Comparison of ENCODE assay signal across 8 cellular contexts in the genomic region with DNA sequence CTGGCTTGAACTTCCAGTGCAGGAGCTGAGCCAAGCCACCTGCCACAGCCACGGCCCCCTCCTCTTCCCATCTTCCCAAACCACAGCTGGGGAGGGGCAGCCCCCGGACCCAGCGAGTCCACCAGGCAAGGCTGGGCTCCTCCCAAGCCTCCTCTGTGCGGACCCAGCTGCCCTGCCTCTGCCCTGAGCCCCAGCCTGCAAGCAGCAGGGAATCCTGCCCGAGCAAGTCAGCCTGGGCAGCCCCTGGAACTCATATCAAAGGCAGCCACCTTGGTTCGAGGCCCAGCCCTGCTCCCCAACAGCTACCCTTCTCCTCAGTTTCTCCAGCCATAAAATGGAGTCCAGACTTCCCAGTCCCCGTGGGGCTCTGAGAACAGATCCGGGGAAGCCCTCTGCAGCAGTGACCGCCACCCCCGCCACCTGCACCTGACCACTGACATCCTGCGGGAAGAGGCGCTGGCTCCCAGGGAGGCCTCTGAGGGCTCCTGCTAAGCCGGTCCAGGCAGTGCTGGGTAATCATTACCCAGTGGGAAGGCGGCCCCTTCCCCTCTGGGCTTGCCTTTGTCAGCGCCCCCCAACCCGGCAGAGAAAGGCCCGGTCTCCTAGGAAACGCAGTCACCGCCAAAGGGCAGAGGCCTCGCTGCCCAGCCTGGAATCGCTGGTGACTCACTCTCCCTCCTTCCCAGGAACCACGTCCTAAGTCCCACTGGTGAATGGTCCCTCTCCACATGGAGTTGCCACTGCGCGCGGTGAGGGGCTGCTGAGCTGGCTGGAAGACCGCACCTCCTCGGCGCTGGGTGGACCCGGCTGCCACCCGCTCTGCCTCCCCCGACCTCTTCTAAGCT. TPM values are rescaled to one million over a fixed set of nuclear protein-coding genes. Genes with fewer than 3 reads are reported as not detected.
DNase-seq lines count a peak whose midpoint lies in the region; ATAC-seq, FAIRE-seq and TF ChIP-seq lines count a peak whose summit lies in the region.

No MANE protein-coding gene starts in this region.

- peak overlapping the region; percentile 91 for H3K4me3 Mint-ChIP-seq in glutamatergic neuron (ENCODE audit: unreplicated experiment)

- no peak for TF ChIP-seq POLR2A in erythroblast (IDR thresholded peaks at IDR 0.05; ENCODE audit: low read length)

- FAIRE-seq in pancreas (lab: Jason Lieb, UNC) = no peak

- no peaks in the 10 kb centered on the region for H3K27me3 ChIP-seq in WERI-Rb-1 (ENCODE audit: insufficient read depth, low read depth, severe bottlenecking)
- no peaks in the 10 kb centered on the region for H3K27me3 ChIP-seq in pancreas

- intact Hi-C loops in pancreas (cut with DNase I) = loop anchor here in 2 of 3 donors (10.0 kb wide), 2 partner anchors 196 to 456 kb away; a partner anchor contains a TSS

- no peaks in the 10 kb centered on the region for H3K9me3 ChIP-seq in WERI-Rb-1 (ENCODE audit: severe bottlenecking)
- no peaks in the 10 kb centered on the region for H3K9me3 ChIP-seq in pancreas

- no peaks in the 10 kb centered on the region for H3K36me3 Mint-ChIP-seq in glutamatergic neuron (ENCODE audit: unreplicated experiment)

- H3K27ac Mint-ChIP-seq in glutamatergic neuron (ENCODE audit: unreplicated experiment) = peak overlapping the region; percentile 90

- peaks cover 5% of the 10 kb centered on the region for H3K27me3 Mint-ChIP-seq in glutamatergic neuron (ENCODE audit: unreplicated experiment)

- H3K4me1 ChIP-seq in pancreas = peaks cover 9 to 23% (median 20%) of the 10 kb centered on the region in 3 donors

- peak; percentile 51 to 66 (median 62) for ATAC-seq in pancreas
- no peak for ATAC-seq in HG03280 (IDR thresholded peaks at IDR 0.05; ENCODE audit: unreplicated experiment)

- H3K9me3 Mint-ChIP-seq in glutamatergic neuron (ENCODE audit: unreplicated experiment) = peaks cover 16% of the 10 kb centered on the region

- 6 to 8% methylated on average over 23 to 31 of the region's 31 CpGs for WGBS in pancreas, 2 donors

- H3K27ac ChIP-seq in 22Rv1 = peak overlapping the region; percentile 84
- H3K27ac ChIP-seq in WERI-Rb-1 = peak overlapping the region; percentile 86
- peak overlapping the region; percentile 84 to 91 (median 87) for H3K27ac ChIP-seq in pancreas

- peaks cover 6% of the 10 kb centered on the region for H3K36me3 ChIP-seq in WERI-Rb-1
- H3K36me3 ChIP-seq in pancreas = no peaks in the 10 kb centered on the region

- DNase-seq in H4 (ENCODE audit: low spot score) = peak; percentile 44
- DNase-seq in WERI-Rb-1 = peak; percentile 55
- no peak for DNase-seq in glutamatergic neuron
- peak; percentile 83 to 94 (median 90) for DNase-seq in pancreas
- DNase-seq in NCI-H510A treated with DMSO at 0.1 percent for 48 hours (lab: John Stamatoyannopoulos, UW) = no peak
- no peak for DNase-seq in erythroblast (lab: John Stamatoyannopoulos, UW)

- TF ChIP-seq CTCF in 22Rv1 (IDR thresholded peaks at IDR 0.05) (no peak), WERI-Rb-1 (IDR thresholded peaks at IDR 0.05; ENCODE audit: low read depth, low read length) (no peak), glutamatergic neuron (IDR thresholded peaks at IDR 0.05; ENCODE audit: partially characterized antibody, unreplicated experiment) (no peak), pancreas (IDR thresholded peaks at IDR 0.05) (no peak)

- peaks cover 36% of the 10 kb centered on the region for H3K4me1 Mint-ChIP-seq in glutamatergic neuron (ENCODE audit: low read depth, unreplicated experiment)

- peak overlapping the region; percentile 65 for H3K4me3 ChIP-seq in WERI-Rb-1 (ENCODE audit: low read depth, low read length)
- H3K4me3 ChIP-seq in pancreas = peak overlapping the region; percentile 68 to 80 (median 74)

RNA-seq across cellular contexts. Expression of a gene that starts 1.5 kb away (rescaled TPM):
- total RNA-seq in H4 (2014; rRNA removed; shearing (Covaris generic)) = 4.5 and 6.1 TPM in 2 replicates
- total RNA-seq in glutamatergic neuron (ENCODE audit: unreplicated experiment) (270 TPM), pancreas (10 to 100 TPM; 25.7 to 41.0 (median 34.4) TPM)
- 10 to 100 TPM; 20.5 to 35.1 TPM for polyA plus RNA-seq in pancreas

RNA-seq across cellular contexts. Expression of a gene that starts 34.7 kb away (rescaled TPM):
- total RNA-seq in H4 (2014; rRNA removed; shearing (Covaris generic)) = 23.1 and 26.4 TPM in 2 replicates
- total RNA-seq in glutamatergic neuron (ENCODE audit: unreplicated experiment) (31.6 TPM), pancreas (10 to 100 TPM in 1 of 6 donors, 1 to 10 TPM in 5; 6.0 to 12.5 (median 7.3) TPM)
- polyA plus RNA-seq in pancreas = 1 to 10 TPM; 4.8 to 9.8 TPM

Comparison
In these comparisons a context has a peak if more than half of its experiments do, and no peak if none do; other contexts are left out.
1. DNase-seq: peak in H4 (single experiment), WERI-Rb-1 (single experiment) and pancreas (6 of 6); none in glutamatergic neuron (single experiment), NCI-H510A treated with DMSO at 0.1 percent for 48 hours (single experiment) and erythroblast (0 of 2).
2. Peak in every context shown above with its lines, with median percentiles within 50 percentile points of each other: H3K27ac ChIP-seq.